1 cellular context compared by ENCODE assay signal in the genomic region with DNA sequence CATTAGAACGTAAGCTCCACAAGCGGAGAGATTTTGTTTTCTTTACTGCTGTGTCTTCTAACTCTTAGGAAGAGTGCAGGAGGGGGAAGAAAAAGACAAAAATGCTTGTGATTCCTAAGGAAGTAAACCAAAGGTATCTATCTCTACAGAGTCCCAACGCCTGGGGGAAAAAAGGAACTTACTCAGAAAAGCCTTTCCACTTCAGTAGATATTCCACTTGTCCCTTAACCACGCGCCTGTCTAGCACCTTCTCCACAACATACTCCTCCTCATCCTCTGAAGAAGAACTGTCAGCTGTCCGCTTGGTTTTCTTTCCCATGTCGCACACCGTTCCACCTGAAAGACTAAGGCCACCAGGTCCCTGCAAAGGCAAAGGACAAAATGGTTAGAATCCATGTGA.
A peak's percentile ranks its signal among the peaks of the same experiment; 100 is the strongest.
TF ChIP-seq lines count a peak whose summit lies in the region.

No MANE protein-coding gene starts in this region.

TF ChIP-seq in K562, 482 proteins besides CTCF, POLR2A, EP300 and RAD21:
- TF ChIP-seq ZNF589 (CRISPR knock-in tag; IDR thresholded peaks at IDR 0.05; ENCODE audit: low read depth) (0 out of 2 replicates have a peak, but pooled peaks have one; percentile 1), DPF2 (IDR thresholded peaks at IDR 0.05) (0 out of 2 replicates have a peak, but pooled peaks have one; percentile 6), ZBTB1 (CRISPR knock-in tag; IDR thresholded peaks at IDR 0.05; ENCODE audit: borderline replicate concordance, low read depth) (no peak)
